Comparison of ENCODE assay signal across 8 cellular contexts in genomic region chr2:240435955-240436625, GRCh38. TPM values are rescaled to one million over a fixed set of nuclear protein-coding genes. Genes with fewer than 3 reads are reported as not detected.
DNase-seq lines count a peak whose midpoint lies in the region; ATAC-seq, FAIRE-seq and TF ChIP-seq lines count a peak whose summit lies in the region.

No MANE protein-coding gene starts in this region.

- H4K8ac ChIP-seq in H9 (replicated peaks; ENCODE audit: insufficient read length, low read depth, low read length) = no peak overlapping the region

- H2BK20ac ChIP-seq in H9 (ENCODE audit: low read depth, low read length, poor library complexity, severe bottlenecking) = no peak overlapping the region

- H3K4ac ChIP-seq in H9 (ENCODE audit: low read depth, low read length) = no peak overlapping the region

- H3K27ac Mint-ChIP-seq in H9 = no peak overlapping the region
- no peak overlapping the region for H3K27ac Mint-ChIP-seq in T-helper 17 cell

- H3K14ac ChIP-seq in H9 (ENCODE audit: insufficient read depth, low read length) = peak overlapping the region; percentile 56

- peaks cover 8% of the 10 kb centered on the region for H3K23me2 ChIP-seq in H9 (ENCODE audit: insufficient read length, low read depth, low read length, poor library complexity, severe bottlenecking)

- H4K5ac ChIP-seq in H9 (ENCODE audit: insufficient read length, low read depth, low read length) = no peak overlapping the region

- H3K27me3 ChIP-seq in DOHH2 (ENCODE audit: control insufficient read depth, low read length) (peaks cover 28% of the 10 kb centered on the region), H9 (ENCODE audit: insufficient read depth, low read length) (peaks cover 13% of the 10 kb centered on the region; the same call in 1 of the 2 replicates), pancreas (no peaks in the 10 kb centered on the region)

- H2BK12ac ChIP-seq in H9 (ENCODE audit: insufficient read length, low read depth, low read length) = no peak overlapping the region

- no peak overlapping the region for H3K23ac ChIP-seq in H9 (ENCODE audit: insufficient read length, low read depth, low read length)

- H2AFZ ChIP-seq in H9 (ENCODE audit: low read length) = no peak overlapping the region

- no peak overlapping the region for H2AK5ac ChIP-seq in H9 (ENCODE audit: insufficient read length, low read length)

- no peak overlapping the region for H3K27ac ChIP-seq in DOHH2 (ENCODE audit: low read depth, low read length)
- no peak overlapping the region for H3K27ac ChIP-seq in H9 (ENCODE audit: insufficient read length, low read depth, low read length)
- peak overlapping the region; percentile 71 to 79 (median 74) for H3K27ac ChIP-seq in pancreas

- H3K36me3 ChIP-seq in DOHH2 (ENCODE audit: control insufficient read depth, low read length) (no peaks in the 10 kb centered on the region), pancreas (no peaks in the 10 kb centered on the region)

- no peak overlapping the region for H3K18ac ChIP-seq in H9 (ENCODE audit: insufficient read length, low read depth, low read length)

- no peaks in the 10 kb centered on the region for H3K9me3 ChIP-seq in DOHH2 (ENCODE audit: control insufficient read depth, insufficient read depth, low read length)
- no peaks in the 10 kb centered on the region for H3K9me3 ChIP-seq in H9 (ENCODE audit: control insufficient read depth, low read depth, low read length)
- no peaks in the 10 kb centered on the region for H3K9me3 ChIP-seq in T-helper 17 cell (ENCODE audit: control insufficient read depth, low read length, poor library complexity, severe bottlenecking)
- H3K9me3 ChIP-seq in pancreas = no peaks in the 10 kb centered on the region

- peak overlapping the region; percentile 62 to 79 for H3K4me3 Mint-ChIP-seq in H9
- H3K4me3 Mint-ChIP-seq in T-helper 17 cell = peak overlapping the region; percentile 81

- H3K4me1 ChIP-seq in DOHH2 (ENCODE audit: control insufficient read depth, low read length) = peaks cover 7% of the 10 kb centered on the region
- H3K4me1 ChIP-seq in H9 (ENCODE audit: insufficient read depth, low read length) = no peaks in the 10 kb centered on the region; the same call in 1 of the 2 replicates
- peaks cover 0 to 11% (median 10%) of the 10 kb centered on the region in 3 donors for H3K4me1 ChIP-seq in pancreas

- H3K79me1 ChIP-seq in H9 (ENCODE audit: insufficient read depth, low read depth, low read length, poor library complexity, severe bottlenecking) = no peaks in the 10 kb centered on the region

- TF ChIP-seq CTCF in DOHH2 (IDR thresholded peaks at IDR 0.05; ENCODE audit: low read depth, low read length, poor library complexity, severe bottlenecking) (no peak), H9 (conservative IDR thresholded peaks at IDR 0.05) (no peak), fibroblast of villous mesenchyme (IDR thresholded peaks at IDR 0.05; ENCODE audit: insufficient read depth, low read depth, low read length) (no peak), pancreas (IDR thresholded peaks at IDR 0.05) (no peak)

- DNase-seq in H9 = no peak
- peak in 2 of 3 donors; percentile 5 to 16 for DNase-seq in T-helper 17 cell
- DNase-seq in fibroblast of villous mesenchyme (ENCODE audit: low read depth) = peak; percentile 33
- peak in 3 of 6 donors; percentile 64 to 81 (median 77) for DNase-seq in pancreas
- DNase-seq in ureter (ENCODE audit: low spot score) = no peak

- no peak overlapping the region for H3K9ac ChIP-seq in H9 (ENCODE audit: extremely low read depth, insufficient read length, low read length)

- WGBS in H9 (ENCODE audit: extremely low coverage, insufficient read length, low lambda C conversion rate) = no CpG with 5 or more reads among the region's 86 CpGs
- WGBS in pancreas, 2 donors = 0 to 1% methylated on average over 63 to 86 of the region's 86 CpGs

- no peak overlapping the region for H3K56ac ChIP-seq in H9 (ENCODE audit: insufficient read length, low read depth, low read length)

- intact Hi-C loops in pancreas (cut with DNase I) = loop anchor here in 1 of 3 donors (5.0 kb wide), 1 partner anchor 204 kb away; no protein-coding TSS in a partner anchor

- H3K27me3 Mint-ChIP-seq in H9 (ENCODE audit: low read depth) = peaks cover 50% of the 10 kb centered on the region
- peaks cover 25% of the 10 kb centered on the region for H3K27me3 Mint-ChIP-seq in T-helper 17 cell

- no peaks in the 10 kb centered on the region for H4K20me1 ChIP-seq in DOHH2 (ENCODE audit: control insufficient read depth, insufficient read depth, low read depth, low read length)
- no peaks in the 10 kb centered on the region for H4K20me1 ChIP-seq in H9 (ENCODE audit: control insufficient read depth, insufficient read depth, insufficient read length)

- no peak overlapping the region for H2BK120ac ChIP-seq in H9 (ENCODE audit: low read depth, low read length, poor library complexity, severe bottlenecking)

- H3K4me2 ChIP-seq in DOHH2 (ENCODE audit: low read length) (peak overlapping the region; percentile 66), H9 (ENCODE audit: insufficient read depth, insufficient read length, low read length) (peak overlapping the region; percentile 59)

- H3K79me2 ChIP-seq in DOHH2 (ENCODE audit: control insufficient read depth, low read length) = no peaks in the 10 kb centered on the region
- H3K79me2 ChIP-seq in H9 (ENCODE audit: insufficient read depth, low read length) = no peaks in the 10 kb centered on the region; the same call in 1 of the 2 replicates

- H3K4me1 Mint-ChIP-seq in H9 (peaks cover 11 to 18% of the 10 kb centered on the region in 2 experiments), T-helper 17 cell (peaks cover 7% of the 10 kb centered on the region)

- no peaks in the 10 kb centered on the region for H3K9me2 ChIP-seq in DOHH2 (replicated peaks; ENCODE audit: control insufficient read depth, low read length)

- H3T11ph ChIP-seq in H9 (ENCODE audit: low read length) = no peak overlapping the region

- no peak overlapping the region for H2BK15ac ChIP-seq in H9 (ENCODE audit: low read depth, low read length)

- H2BK5ac ChIP-seq in H9 (ENCODE audit: insufficient read length, low read length) = no peak overlapping the region

- no peak overlapping the region for H4K91ac ChIP-seq in H9 (ENCODE audit: insufficient read length, low read depth, low read length)

- H3K9me3 Mint-ChIP-seq in H9 = no peaks in the 10 kb centered on the region

- H3K36me3 Mint-ChIP-seq in H9 (ENCODE audit: insufficient read depth in 1 of 3, low read depth in 3 of 3) (peaks cover 0 to 2% (median 0%) of the 10 kb centered on the region in 3 experiments; a peak in 2 of 7 replicates), T-helper 17 cell (ENCODE audit: low read depth) (no peaks in the 10 kb centered on the region)

- H3K4me3 ChIP-seq in DOHH2 (ENCODE audit: low read length) = peak overlapping the region; percentile 70
- H3K4me3 ChIP-seq in fibroblast of villous mesenchyme (ENCODE audit: low read depth, low read length) = peak overlapping the region; percentile 67
- peak overlapping the region; percentile 56 to 84 (median 67) for H3K4me3 ChIP-seq in pancreas

- H3F3A ChIP-seq in DOHH2 (ENCODE audit: control insufficient read depth, insufficient read depth) = no peaks in the 10 kb centered on the region

- FAIRE-seq in pancreas (lab: Jason Lieb, UNC) = no peak

- ATAC-seq in T-helper 17 cell (no peak), pancreas (peak in 2 of 4 donors; percentile 4 to 12), HG03108 (IDR thresholded peaks at IDR 0.05; ENCODE audit: unreplicated experiment) (no peak), GM19467 (IDR thresholded peaks at IDR 0.05; ENCODE audit: unreplicated experiment) (no peak)

RNA-seq across cellular contexts. Expression of gene GPC1, which starts 0.6 kb away (rescaled TPM):
- 39.4 and 44.0 TPM in 2 replicates for total RNA-seq in H9 (2021)
- total RNA-seq in T-helper 17 cell = 1 to 10 TPM; 1.5 to 1.7 TPM
- total RNA-seq in fibroblast of villous mesenchyme = 88.9 and 106 TPM in 2 replicates
- 10 to 100 TPM; 11.7 to 37.6 (median 16.3) TPM for total RNA-seq in pancreas
- polyA plus RNA-seq in pancreas = 10 to 100 TPM; 23.2 to 27.5 TPM
- 88.1 TPM for total RNA-seq in ureter

Comparison
In these comparisons a context has a peak if more than half of its experiments do, and no peak if none do; other contexts are left out.
1. H3K27ac ChIP-seq: peak in pancreas (4 of 4); none in DOHH2 (single experiment) and H9 (single experiment).
2. DNase-seq: peak in T-helper 17 cell (2 of 3) and fibroblast of villous mesenchyme (single experiment); none in H9 (single experiment) and ureter (single experiment).
3. RNA of gene GPC1, which starts 0.6 kb away (total RNA-seq): 88.9 to 106 TPM in fibroblast of villous mesenchyme, 88.1 TPM in ureter (single experiment), 39.4 to 44.0 TPM in H9 and 11.7 to 37.6 TPM in pancreas; 1.5 to 1.7 TPM in T-helper 17 cell; every median in the first group is over 4 times any median in the second.
4. Peak in every context shown above with its lines, with median percentiles within 50 percentile points of each other: H3K4me3 ChIP-seq.